ENCODE assay signal across 12 cellular contexts in genomic region chr1:30745834-30746208, GRCh38. TPM values are rescaled to one million over a fixed set of nuclear protein-coding genes. Genes with fewer than 3 reads are reported as not detected.
DNase-seq lines count a peak whose midpoint lies in the region; ATAC-seq and TF ChIP-seq lines count a peak whose summit lies in the region.
"Had no signal": no experiment of that assay in that cellular context is flagged by ENCODE, and none has a peak within 500 bp of the region (broad histone marks: within the 10 kb centered on the region; RNA-seq: fewer than 3 reads in every experiment).

No MANE protein-coding gene starts in this region.

- intact Hi-C loops in spleen (cut with DNase I; ENCODE audit: low total_unique reads) = no loop called here

- H3K9ac ChIP-seq in OCI-LY3 (ENCODE audit: low read length) (peak overlapping the region; percentile 80), duodenal mucosa (ENCODE audit: low read depth in 1 of 2, low read length in 2 of 2) (peak overlapping the region in 1 of 2 donors; percentile 8)

- H3K4me1 ChIP-seq in OCI-LY3 (ENCODE audit: low read length) (peaks cover 97% of the 10 kb centered on the region), duodenal mucosa (ENCODE audit: control insufficient read depth in 1 of 2, insufficient read depth in 2 of 2, low read length in 2 of 2) (peaks cover 70 to 71% of the 10 kb centered on the region in 2 donors), spleen (peaks cover 93 to 100% (median 100%) of the 10 kb centered on the region in 6 donors), foreskin keratinocyte (peaks cover 26% of the 10 kb centered on the region)
- H3K4me1 ChIP-seq: gastrocnemius medialis had no signal

- peak overlapping the region; percentile 99 for H3K27ac ChIP-seq in OCI-LY3 (ENCODE audit: low read length)
- H3K27ac ChIP-seq in duodenal mucosa (ENCODE audit: low read depth, low read length) = no peak overlapping the region
- H3K27ac ChIP-seq in spleen = peak overlapping the region; percentile 79 to 99 (median 96)
- H3K27ac ChIP-seq in foreskin keratinocyte = no peak overlapping the region
- H3K27ac ChIP-seq: coronary artery, gastrocnemius medialis had no signal

- peaks cover 64% of the 10 kb centered on the region for H3K36me3 ChIP-seq in OCI-LY3 (replicated peaks; ENCODE audit: low read depth, low read length)
- peaks cover 3% of the 10 kb centered on the region in 2 donors for H3K36me3 ChIP-seq in duodenal mucosa (ENCODE audit: control insufficient read depth in 1 of 2, insufficient read depth in 2 of 2, low read length in 2 of 2)
- H3K36me3 ChIP-seq in spleen = peaks cover 0 to 90% (median 21%) of the 10 kb centered on the region in 6 donors
- H3K36me3 ChIP-seq: gastrocnemius medialis had no signal

- no peak for TF ChIP-seq CTCF in GM12864 (IDR thresholded peaks at IDR 0.05; ENCODE audit: low read depth, low read length, missing control alignments)
- no peak for TF ChIP-seq CTCF in OCI-LY3 (IDR thresholded peaks at IDR 0.05; ENCODE audit: low read depth, low read length)
- no peak for TF ChIP-seq CTCF in spleen (IDR thresholded peaks at IDR 0.05 in 8 of 11, conservative IDR thresholded peaks at IDR 0.05 in 3 of 11)
- no peak for TF ChIP-seq CTCF in foreskin keratinocyte (conservative IDR thresholded peaks at IDR 0.05)

- ATAC-seq in foreskin keratinocyte = no peak
- ATAC-seq: right cardiac atrium had no signal

- TF ChIP-seq POLR2A in spleen (IDR thresholded peaks at IDR 0.05) = no peak

- no peak overlapping the region for H2AFZ ChIP-seq in OCI-LY3 (ENCODE audit: low read depth, low read length)

- peaks cover 100% of the 10 kb centered on the region for H3K79me2 ChIP-seq in OCI-LY3 (ENCODE audit: low read length)

- no peak for DNase-seq in GM12864 (ENCODE audit: low read depth)
- DNase-seq in spleen = peak; percentile 83
- no peak for DNase-seq in foreskin keratinocyte
- DNase-seq in SIG-M5 treated with dmso at 0.1 percent for 504 hours (lab: John Stamatoyannopoulos, UW; ENCODE audit: unreplicated experiment) = no peak
- DNase-seq in stimulated activated naive CD4-positive, alpha-beta T cell (lab: John Stamatoyannopoulos, UW) = no peak
- DNase-seq: gastrocnemius medialis, MV-4-11 had no signal

- peaks cover 74% of the 10 kb centered on the region for H4K20me1 ChIP-seq in OCI-LY3 (ENCODE audit: insufficient read depth, low read length)

- H3K4me2 ChIP-seq in OCI-LY3 (ENCODE audit: low read length) = peak overlapping the region; percentile 100

- no peaks in the 10 kb centered on the region for H3K27me3 ChIP-seq in OCI-LY3 (ENCODE audit: low read depth, low read length)
- no peaks in the 10 kb centered on the region for H3K27me3 ChIP-seq in duodenal mucosa (ENCODE audit: control insufficient read depth in 1 of 2, insufficient read depth in 2 of 2, low read length in 2 of 2)
- no peaks in the 10 kb centered on the region for H3K27me3 ChIP-seq in spleen (replicated peaks in 1 of 7)
- no peaks in the 10 kb centered on the region for H3K27me3 ChIP-seq in foreskin keratinocyte
- H3K27me3 ChIP-seq: gastrocnemius medialis had no signal

- H3K4me3 ChIP-seq in GM12864 (ENCODE audit: low read depth, low read length) (peak overlapping the region; percentile 50), OCI-LY3 (ENCODE audit: low read length) (peak overlapping the region; percentile 87), duodenal mucosa (ENCODE audit: low read depth in 1 of 2, low read length in 2 of 2) (peak overlapping the region; percentile 12 to 44), spleen (peak overlapping the region in 1 of 8 donors; percentile 80)
- H3K4me3 ChIP-seq: coronary artery, gastrocnemius medialis, lung had no signal

- H3K9me3 ChIP-seq in OCI-LY3 (ENCODE audit: insufficient read depth, low read length) (no peaks in the 10 kb centered on the region), duodenal mucosa (ENCODE audit: control insufficient read depth in 1 of 2, low read length in 2 of 2) (no peaks in the 10 kb centered on the region), spleen (no peaks in the 10 kb centered on the region)
- H3K9me3 ChIP-seq: gastrocnemius medialis had no signal

- WGBS in spleen, 5 donors = 31 to 56% (median 42%) methylated on average over 4 of the region's 4 CpGs

RNA-seq across cellular contexts. Expression of gene LAPTM5, which starts 11.8 kb away (rescaled TPM):
- total RNA-seq in spleen = 100 to 1,000 TPM; 473 to 747 (median 586) TPM
- polyA plus RNA-seq in spleen = 100 to 1,000 TPM; 419 to 691 (median 502) TPM
- not detected in 2 replicates for total RNA-seq in foreskin keratinocyte
- 0.02 and 0.04 TPM in 2 replicates for polyA plus RNA-seq in foreskin keratinocyte

RNA-seq across cellular contexts. Expression of gene MATN1, which starts 22.4 kb away (rescaled TPM):
- total RNA-seq in spleen (1 to 10 TPM in 1 of 7 donors, under 1 TPM in 5, not detected in 1; 0.30 to 1.1 (median 0.69) TPM), foreskin keratinocyte (0.07 and 0.14 TPM in 2 replicates)
- polyA plus RNA-seq in spleen (under 1 TPM; 0.04 to 0.08 (median 0.06) TPM), foreskin keratinocyte (0.07 TPM in 1 of 2 replicates, not detected in the other)
- total RNA-seq: gastrocnemius medialis, right cardiac atrium had no signal

Comparison
In these comparisons a context has a peak if more than half of its experiments do, and no peak if none do; other contexts are left out.
1. H3K27ac ChIP-seq: peak in OCI-LY3 (single experiment) and spleen (8 of 8); none in duodenal mucosa (single experiment) and foreskin keratinocyte (single experiment).
2. RNA of gene LAPTM5, which starts 11.8 kb away (total RNA-seq): 473 to 747 TPM in spleen; not detected in foreskin keratinocyte; every median in the first group is over 100 times any median in the second.